ENCODE assay signal across 7 cellular contexts in genomic region chr4:40731792-40732245, GRCh38. TPM values are rescaled to one million over a fixed set of nuclear protein-coding genes. Genes with fewer than 3 reads are reported as not detected.
DNase-seq lines count a peak whose midpoint lies in the region; ATAC-seq and TF ChIP-seq lines count a peak whose summit lies in the region.

No MANE protein-coding gene starts in this region.

- TF ChIP-seq CTCF in HFFc6 (IDR thresholded peaks at IDR 0.05), result no peak
- TF ChIP-seq CTCF in coronary artery (IDR thresholded peaks at IDR 0.05), result no peak

- DNase-seq in NCI-H146 (lab: John Stamatoyannopoulos, UW), result peak; percentile 49
- DNase-seq in HFFc6, result no peak
- no peak for DNase-seq in posterior vena cava (ENCODE audit: low spot score)
- DNase-seq in coronary artery (ENCODE audit: low spot score), result no peak

- H3K9me3 Mint-ChIP-seq in activated T-helper 17 cell treated with anti-CD3 and anti-CD28 coated beads, Interleukin-2, amount 50 U/mL, for 72 hours, result no peaks in the 10 kb centered on the region
- H3K9me3 Mint-ChIP-seq in HFFc6, result no peaks in the 10 kb centered on the region

- H3K4me1 Mint-ChIP-seq in activated T-helper 17 cell treated with anti-CD3 and anti-CD28 coated beads, Interleukin-2, amount 50 U/mL, for 72 hours, result peaks cover 6% of the 10 kb centered on the region
- H3K4me1 Mint-ChIP-seq in HFFc6 (ENCODE audit: low read depth), result no peaks in the 10 kb centered on the region

- H3K36me3 Mint-ChIP-seq in activated T-helper 17 cell treated with anti-CD3 and anti-CD28 coated beads, Interleukin-2, amount 50 U/mL, for 72 hours (ENCODE audit: low read depth), result no peaks in the 10 kb centered on the region
- H3K36me3 Mint-ChIP-seq in HFFc6 (ENCODE audit: low read depth), result no peaks in the 10 kb centered on the region

- peaks cover 8% of the 10 kb centered on the region for H3K27me3 Mint-ChIP-seq in activated T-helper 17 cell treated with anti-CD3 and anti-CD28 coated beads, Interleukin-2, amount 50 U/mL, for 72 hours
- peaks cover 12% of the 10 kb centered on the region for H3K27me3 Mint-ChIP-seq in HFFc6 (ENCODE audit: insufficient read depth)

- ATAC-seq in GM21529 (IDR thresholded peaks at IDR 0.05; ENCODE audit: unreplicated experiment), result peak; percentile 75
- peak; percentile 39 for ATAC-seq in activated T-helper 17 cell treated with anti-CD3 and anti-CD28 coated beads, Interleukin-2, amount 50 U/mL, for 72 hours (replicated peaks)

- intact Hi-C loops in posterior vena cava (cut with DNase I), result loop anchor here in 1 of 2 donors (10.0 kb wide), 1 partner anchor 173 kb away; no protein-coding TSS in a partner anchor

- no peak overlapping the region for H3K4me3 ChIP-seq in muscle layer of duodenum (ENCODE audit: low read depth in 1 of 2, low read length in 2 of 2)
- no peak overlapping the region for H3K4me3 ChIP-seq in coronary artery

- no peak overlapping the region for H3K4me3 Mint-ChIP-seq in activated T-helper 17 cell treated with anti-CD3 and anti-CD28 coated beads, Interleukin-2, amount 50 U/mL, for 72 hours
- no peak overlapping the region for H3K4me3 Mint-ChIP-seq in HFFc6

- H3K27ac Mint-ChIP-seq in activated T-helper 17 cell treated with anti-CD3 and anti-CD28 coated beads, Interleukin-2, amount 50 U/mL, for 72 hours, result no peak overlapping the region
- H3K27ac Mint-ChIP-seq in HFFc6, result no peak overlapping the region

- H3K27me3 ChIP-seq in muscle layer of duodenum (ENCODE audit: low read depth, low read length), result no peaks in the 10 kb centered on the region

- peaks cover 0 to 4% of the 10 kb centered on the region in 2 donors for H3K4me1 ChIP-seq in muscle layer of duodenum (ENCODE audit: control insufficient read depth in 1 of 2, insufficient read depth in 2 of 2, low read length in 2 of 2)

- no peaks in the 10 kb centered on the region for H3K36me3 ChIP-seq in muscle layer of duodenum (ENCODE audit: control insufficient read depth in 1 of 2, insufficient read depth in 2 of 2, low read length in 2 of 2)

- H3K27ac ChIP-seq in muscle layer of duodenum (ENCODE audit: low read length) (peak overlapping the region; percentile 20), coronary artery (peak overlapping the region in 1 of 2 donors; percentile 48)

- H3K9me3 ChIP-seq in muscle layer of duodenum (ENCODE audit: control insufficient read depth in 1 of 2, low read length in 2 of 2), result no peaks in the 10 kb centered on the region

RNA-seq across cellular contexts. Expression of gene NSUN7, which starts 17.9 kb away (rescaled TPM):
- total RNA-seq in activated T-helper 17 cell treated with anti-CD3 and anti-CD28 coated beads, Interleukin-2, amount 50 U/mL, for 72 hours, result under 1 TPM in 1 of 2 donors, not detected in 1; 0.50 TPM
- total RNA-seq in HFFc6 (2021; fragmentation: NEBNext Ultra II Directional; extraction: Animal tissue kit (Norgen Biotek cat#: 25700)), result not detected
- under 1 TPM; 0.52 to 0.65 TPM for total RNA-seq in posterior vena cava
